Comparison of ENCODE assay signal across 8 cellular contexts in the genomic region with DNA sequence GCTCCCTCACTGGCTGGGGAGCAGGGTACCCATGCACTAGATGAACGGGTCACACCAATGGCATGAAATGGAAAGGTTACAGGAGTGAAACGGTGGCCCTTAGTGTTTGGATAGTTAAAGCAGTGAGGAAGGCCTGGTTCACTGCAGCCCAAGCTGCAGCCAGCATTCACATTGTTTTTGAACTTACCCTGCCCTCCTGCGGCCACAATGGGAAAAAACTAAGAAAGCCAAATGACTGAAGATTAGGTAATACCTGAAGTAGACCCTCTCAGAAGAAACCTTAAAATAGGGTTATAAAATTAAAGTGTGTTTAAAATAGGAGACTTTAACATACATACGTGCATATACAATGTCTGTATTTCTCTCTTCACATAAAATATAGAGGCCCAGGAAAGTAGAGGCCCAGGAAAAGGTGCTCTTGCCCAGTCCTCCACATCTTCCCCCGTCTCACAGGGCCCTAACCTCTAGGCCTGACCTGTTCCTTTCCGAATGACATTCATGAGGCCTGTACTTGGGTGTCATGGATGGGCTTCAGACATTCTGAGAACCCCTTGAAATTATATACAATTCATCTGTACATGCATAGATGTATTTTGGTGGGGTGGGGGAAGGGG. TPM values are rescaled to one million over a fixed set of nuclear protein-coding genes. Genes with fewer than 3 reads are reported as not detected.
DNase-seq lines count a peak whose midpoint lies in the region; ATAC-seq and TF ChIP-seq lines count a peak whose summit lies in the region.

No MANE protein-coding gene starts in this region.

- H3K79me2 ChIP-seq in KMS-11 (ENCODE audit: insufficient read depth, low read depth) (no peaks in the 10 kb centered on the region), neural progenitor cell (ENCODE audit: low read depth) (no peaks in the 10 kb centered on the region)

- intact Hi-C loops in activated T-helper 1 cell treated with anti-CD3 and anti-CD28 coated beads, Interleukin-12 subunit alpha, Interleukin-12 subunit beta, Interleukin-2, Interleukin-4 antibody, amounts not matched to agents 30 ng/mL and 10 ng/mL and 1 ng/mL, durations not matched to agents 14 hours and 24 hours and 36 hours (cut with micrococcal nuclease): loop anchor here (1.0 to 10.0 kb wide), 8 partner anchors 32 to 337 kb away; partner anchors contain the start of genes AUP1, HK2, HTRA2 and INO80B

- no peaks in the 10 kb centered on the region for H3K9me3 ChIP-seq in neural progenitor cell (ENCODE audit: low read depth)

- H3K27me3 ChIP-seq in KMS-11 (ENCODE audit: insufficient read depth, low read depth) (no peaks in the 10 kb centered on the region), neural progenitor cell (peaks cover 8% of the 10 kb centered on the region)

- TF ChIP-seq CTCF in KMS-11 (conservative IDR thresholded peaks at IDR 0.05; ENCODE audit: low read depth, low read length) (peak; percentile 76), neural progenitor cell (IDR thresholded peaks at IDR 0.05) (peak; percentile 73), type B pancreatic cell (conservative IDR thresholded peaks at IDR 0.05) (peak; percentile 86)

- H4K20me1 ChIP-seq in KMS-11 (ENCODE audit: insufficient read depth) (no peaks in the 10 kb centered on the region), neural progenitor cell (ENCODE audit: low read depth) (no peaks in the 10 kb centered on the region)

- H3K4me3 Mint-ChIP-seq in activated T-helper 1 cell treated with anti-CD3 and anti-CD28 coated beads, Interleukin-12 subunit alpha, Interleukin-12 subunit beta, Interleukin-2, Interleukin-4 antibody, amounts not matched to agents 30 ng/mL and 10 ng/mL and 1 ng/mL, durations not matched to agents 14 hours and 24 hours and 36 hours: no peak overlapping the region
- peak overlapping the region; percentile 44 for H3K4me3 Mint-ChIP-seq in neural progenitor cell
- H3K4me3 Mint-ChIP-seq in type B pancreatic cell: no peak overlapping the region

- peaks cover 17% of the 10 kb centered on the region for H3K27me3 Mint-ChIP-seq in activated T-helper 1 cell treated with anti-CD3 and anti-CD28 coated beads, Interleukin-12 subunit alpha, Interleukin-12 subunit beta, Interleukin-2, Interleukin-4 antibody, amounts not matched to agents 30 ng/mL and 10 ng/mL and 1 ng/mL, durations not matched to agents 14 hours and 24 hours and 36 hours (ENCODE audit: insufficient read depth)
- H3K27me3 Mint-ChIP-seq in neural progenitor cell (ENCODE audit: insufficient read depth, low read depth) (no peaks in the 10 kb centered on the region), type B pancreatic cell (peaks cover 41% of the 10 kb centered on the region)

- H2AFZ ChIP-seq in KMS-11 (ENCODE audit: low read depth) (peak overlapping the region; percentile 13; the same call in 1 of the 2 replicates), neural progenitor cell (replicated peaks) (peak overlapping the region; percentile 78)

- H3F3A ChIP-seq in neural progenitor cell (ENCODE audit: low read depth): no peaks in the 10 kb centered on the region

- no peak overlapping the region for H3K4me2 ChIP-seq in KMS-11
- H3K4me2 ChIP-seq in neural progenitor cell: no peak overlapping the region

- H3K9ac ChIP-seq in KMS-11: no peak overlapping the region
- no peak overlapping the region for H3K9ac ChIP-seq in neural progenitor cell

- H3K36me3 ChIP-seq in KMS-11 (ENCODE audit: insufficient read depth): no peaks in the 10 kb centered on the region
- H3K36me3 ChIP-seq in neural progenitor cell: no peaks in the 10 kb centered on the region

- DNase-seq in COLO829 (ENCODE audit: low spot score) (peak; percentile 83), RPMI7951 (ENCODE audit: low read depth) (peak; percentile 73), fibroblast of the conjunctiva (ENCODE audit: low read depth) (peak; percentile 56), neural progenitor cell (ENCODE audit: low spot score) (peak; percentile 68), type B pancreatic cell (ENCODE audit: extremely low spot score, unreplicated experiment) (no peak)
- peak; percentile 56 for DNase-seq in activated T-helper 1 cell treated with anti-CD3 and anti-CD28 coated beads, Interleukin-12 subunit alpha, Interleukin-12 subunit beta, Interleukin-2, Interleukin-4 antibody, amounts not matched to agents 30 ng/mL and 10 ng/mL and 1 ng/mL, durations not matched to agents 14 hours and 24 hours and 36 hours (ENCODE audit: low spot score)

- H3K27ac ChIP-seq in KMS-11 (no peak overlapping the region), neural progenitor cell (no peak overlapping the region)

- H3K27ac Mint-ChIP-seq in activated T-helper 1 cell treated with anti-CD3 and anti-CD28 coated beads, Interleukin-12 subunit alpha, Interleukin-12 subunit beta, Interleukin-2, Interleukin-4 antibody, amounts not matched to agents 30 ng/mL and 10 ng/mL and 1 ng/mL, durations not matched to agents 14 hours and 24 hours and 36 hours: peak overlapping the region; percentile 12
- H3K27ac Mint-ChIP-seq in neural progenitor cell: peak overlapping the region; percentile 85
- no peak overlapping the region for H3K27ac Mint-ChIP-seq in type B pancreatic cell

- peaks cover 37% of the 10 kb centered on the region for H3K4me1 Mint-ChIP-seq in activated T-helper 1 cell treated with anti-CD3 and anti-CD28 coated beads, Interleukin-12 subunit alpha, Interleukin-12 subunit beta, Interleukin-2, Interleukin-4 antibody, amounts not matched to agents 30 ng/mL and 10 ng/mL and 1 ng/mL, durations not matched to agents 14 hours and 24 hours and 36 hours (ENCODE audit: low read depth)
- peaks cover 28% of the 10 kb centered on the region for H3K4me1 Mint-ChIP-seq in neural progenitor cell
- peaks cover 4% of the 10 kb centered on the region for H3K4me1 Mint-ChIP-seq in type B pancreatic cell (ENCODE audit: unreplicated experiment)

- H3K4me1 ChIP-seq in KMS-11 (ENCODE audit: low read depth, poor library complexity, severe bottlenecking): peaks cover 12% of the 10 kb centered on the region
- no peaks in the 10 kb centered on the region for H3K4me1 ChIP-seq in neural progenitor cell

- H3K4me3 ChIP-seq in KMS-11 (IDR thresholded peaks at IDR 0.05; ENCODE audit: insufficient read depth, low read depth, low read length) (no peak overlapping the region), neural progenitor cell (no peak overlapping the region)

- ATAC-seq in GM21360 (IDR thresholded peaks at IDR 0.05; ENCODE audit: unreplicated experiment): peak; percentile 49

- H3K9me3 Mint-ChIP-seq in activated T-helper 1 cell treated with anti-CD3 and anti-CD28 coated beads, Interleukin-12 subunit alpha, Interleukin-12 subunit beta, Interleukin-2, Interleukin-4 antibody, amounts not matched to agents 30 ng/mL and 10 ng/mL and 1 ng/mL, durations not matched to agents 14 hours and 24 hours and 36 hours: no peaks in the 10 kb centered on the region
- no peaks in the 10 kb centered on the region for H3K9me3 Mint-ChIP-seq in neural progenitor cell
- H3K9me3 Mint-ChIP-seq in type B pancreatic cell: no peaks in the 10 kb centered on the region

- no peaks in the 10 kb centered on the region for H3K36me3 Mint-ChIP-seq in activated T-helper 1 cell treated with anti-CD3 and anti-CD28 coated beads, Interleukin-12 subunit alpha, Interleukin-12 subunit beta, Interleukin-2, Interleukin-4 antibody, amounts not matched to agents 30 ng/mL and 10 ng/mL and 1 ng/mL, durations not matched to agents 14 hours and 24 hours and 36 hours (ENCODE audit: low read depth)
- H3K36me3 Mint-ChIP-seq in neural progenitor cell: no peaks in the 10 kb centered on the region
- H3K36me3 Mint-ChIP-seq in type B pancreatic cell: no peaks in the 10 kb centered on the region

RNA-seq across cellular contexts. Expression of gene DOK1, which starts 33.3 kb away (rescaled TPM):
- total RNA-seq in RPMI7951 (2014; rRNA removed; shearing (Covaris generic)): 1.8 and 3.1 TPM in 2 replicates
- 37.2 and 40.8 TPM in 2 replicates for total RNA-seq in activated T-helper 1 cell treated with anti-CD3 and anti-CD28 coated beads, Interleukin-12 subunit alpha, Interleukin-12 subunit beta, Interleukin-2, Interleukin-4 antibody, amounts not matched to agents 30 ng/mL and 10 ng/mL and 1 ng/mL, durations not matched to agents 14 hours and 24 hours and 36 hours
- total RNA-seq in neural progenitor cell (ENCODE audit: low replicate concordance): 3.4 and 13.2 TPM in 2 replicates
- total RNA-seq in type B pancreatic cell (ENCODE audit: low replicate concordance): 5.4 and 9.9 TPM in 2 replicates

RNA-seq across cellular contexts. Expression of gene LOXL3, which starts 34.0 kb away (rescaled TPM):
- total RNA-seq in RPMI7951 (2014; rRNA removed; shearing (Covaris generic)): 93.6 and 108 TPM in 2 replicates
- total RNA-seq in activated T-helper 1 cell treated with anti-CD3 and anti-CD28 coated beads, Interleukin-12 subunit alpha, Interleukin-12 subunit beta, Interleukin-2, Interleukin-4 antibody, amounts not matched to agents 30 ng/mL and 10 ng/mL and 1 ng/mL, durations not matched to agents 14 hours and 24 hours and 36 hours: 1.9 and 2.0 TPM in 2 replicates
- total RNA-seq in neural progenitor cell (ENCODE audit: low replicate concordance) (24.2 and 39.1 TPM in 2 replicates), type B pancreatic cell (ENCODE audit: low replicate concordance) (3.4 and 23.8 TPM in 2 replicates)

RNA-seq across cellular contexts. Expression of gene HTRA2, which starts 58.0 kb away (rescaled TPM):
- total RNA-seq in RPMI7951 (2014; rRNA removed; shearing (Covaris generic)): 70.3 and 71.4 TPM in 2 replicates
- total RNA-seq in activated T-helper 1 cell treated with anti-CD3 and anti-CD28 coated beads, Interleukin-12 subunit alpha, Interleukin-12 subunit beta, Interleukin-2, Interleukin-4 antibody, amounts not matched to agents 30 ng/mL and 10 ng/mL and 1 ng/mL, durations not matched to agents 14 hours and 24 hours and 36 hours: 57.0 and 57.3 TPM in 2 replicates
- 18.5 and 28.4 TPM in 2 replicates for total RNA-seq in neural progenitor cell (ENCODE audit: low replicate concordance)
- 30.7 and 42.7 TPM in 2 replicates for total RNA-seq in type B pancreatic cell (ENCODE audit: low replicate concordance)

RNA-seq across cellular contexts. Expression of gene AUP1, which starts 58.3 kb away (rescaled TPM):
- total RNA-seq in RPMI7951 (2014; rRNA removed; shearing (Covaris generic)): 132 and 144 TPM in 2 replicates
- total RNA-seq in activated T-helper 1 cell treated with anti-CD3 and anti-CD28 coated beads, Interleukin-12 subunit alpha, Interleukin-12 subunit beta, Interleukin-2, Interleukin-4 antibody, amounts not matched to agents 30 ng/mL and 10 ng/mL and 1 ng/mL, durations not matched to agents 14 hours and 24 hours and 36 hours: 178 and 187 TPM in 2 replicates
- total RNA-seq in neural progenitor cell (ENCODE audit: low replicate concordance) (47.9 and 73.7 TPM in 2 replicates), type B pancreatic cell (ENCODE audit: low replicate concordance) (111 and 122 TPM in 2 replicates)
